Comparison of ENCODE assay signal across 8 cellular contexts in the genomic region with DNA sequence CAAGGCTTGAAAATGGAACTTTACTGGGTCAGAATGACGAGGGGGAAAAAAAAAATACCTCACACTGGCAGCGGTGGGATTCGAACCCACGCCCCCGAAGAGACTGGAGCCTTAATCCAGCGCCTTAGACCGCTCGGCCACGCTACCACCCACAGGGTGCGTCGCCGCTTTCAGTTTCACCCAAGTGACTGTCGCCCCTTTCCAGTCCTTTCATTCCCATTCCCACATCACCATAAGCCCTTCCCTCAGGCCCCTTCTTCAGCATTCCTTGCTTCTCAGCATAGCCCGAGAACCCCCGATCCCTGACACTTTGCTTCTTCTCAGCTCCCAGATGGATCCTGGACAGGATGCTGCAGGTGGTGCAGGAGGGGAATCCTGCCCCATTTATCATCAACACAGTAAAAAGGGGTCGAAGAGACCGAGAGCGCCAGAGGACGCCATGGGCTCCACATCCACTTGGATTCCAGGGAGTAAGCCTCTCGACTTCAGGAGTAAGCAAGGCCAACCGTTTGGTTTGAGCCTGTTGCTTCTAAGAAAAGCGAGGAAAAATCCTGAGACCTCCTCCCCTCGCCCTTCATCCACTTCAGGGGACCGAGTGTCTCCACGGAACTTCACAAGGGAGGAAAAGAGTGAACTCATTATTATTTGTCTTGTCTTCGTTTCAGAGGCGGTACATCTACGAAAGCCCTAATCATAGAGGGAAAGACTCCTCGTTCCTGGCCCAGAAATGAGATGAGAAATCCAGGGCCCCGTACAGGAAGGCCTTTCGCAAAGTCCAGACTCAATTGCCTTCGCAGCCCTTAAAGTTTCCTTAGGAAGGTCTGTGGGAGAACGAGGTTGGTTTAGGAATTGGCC. TPM values are rescaled to one million over a fixed set of nuclear protein-coding genes. Genes with fewer than 3 reads are reported as not detected.
DNase-seq lines count a peak whose midpoint lies in the region; ATAC-seq and TF ChIP-seq lines count a peak whose summit lies in the region.

No MANE protein-coding gene starts in this region.

- ATAC-seq in gastrocnemius medialis (no peak), HG03045 (IDR thresholded peaks at IDR 0.05; ENCODE audit: unreplicated experiment) (no peak), HG03354 (IDR thresholded peaks at IDR 0.05; ENCODE audit: poor library complexity, severe bottlenecking, unreplicated experiment) (no peak)

- H3K36me3 Mint-ChIP-seq in brain: no peaks in the 10 kb centered on the region

- H3K9me3 Mint-ChIP-seq in brain: peaks cover 0 to 19% (median 4%) of the 10 kb centered on the region in 5 experiments

- DNase-seq in NCI-H1092 (lab: John Stamatoyannopoulos, UW): peak; percentile 4
- peak; percentile 56 for DNase-seq in T1000 (lab: John Stamatoyannopoulos, UW)
- DNase-seq in gastrocnemius medialis: peak in 1 of 2 donors; percentile 22

- no peak for TF ChIP-seq POLR2A in gastrocnemius medialis (IDR thresholded peaks at IDR 0.05)

- peak overlapping the region; percentile 92 to 97 (median 95) for H3K4me3 Mint-ChIP-seq in brain

- peak overlapping the region; percentile 94 for H3K9ac ChIP-seq in ES-I3 (ENCODE audit: low read depth, low read length)
- H3K9ac ChIP-seq in iPS-18a (ENCODE audit: low read length): peak overlapping the region; percentile 73

- peaks cover 30% of the 10 kb centered on the region for H3K4me1 Mint-ChIP-seq in brain

- H3K27me3 Mint-ChIP-seq in brain: peaks cover 13% of the 10 kb centered on the region

- peak overlapping the region; percentile 70 to 91 (median 86) for H3K27ac Mint-ChIP-seq in brain

- intact Hi-C loops in gastrocnemius medialis (cut with DNase I; ENCODE audit: low total_unique reads): loop anchor here (1.0 to 5.0 kb wide), 2 partner anchors 39 to 106 kb away; no protein-coding TSS in a partner anchor

- in situ Hi-C loops in gastrocnemius medialis (cut with MboI; ENCODE audit: low sequenced_read_pairs in 4 of 4): no loop called here

- H3K4me3 ChIP-seq in iPS-18a (ENCODE audit: low read length) (peak overlapping the region; percentile 83), gastrocnemius medialis (peak overlapping the region; percentile 41 to 50 (median 47))

- H3K9me3 ChIP-seq in ES-I3 (ENCODE audit: control insufficient read depth, insufficient read depth, low read length) (no peaks in the 10 kb centered on the region), iPS-18a (ENCODE audit: control insufficient read depth, low read depth, low read length) (no peaks in the 10 kb centered on the region), gastrocnemius medialis (no peaks in the 10 kb centered on the region)

- no peak for TF ChIP-seq CTCF in brain (conservative IDR thresholded peaks at IDR 0.05)
- TF ChIP-seq CTCF in gastrocnemius medialis (IDR thresholded peaks at IDR 0.05 in 4 of 5, conservative IDR thresholded peaks at IDR 0.05 in 1 of 5): no peak

- H3K27ac ChIP-seq in iPS-18a (ENCODE audit: low read length) (no peak overlapping the region), gastrocnemius medialis (peak overlapping the region; percentile 35 to 60 (median 42))

- H3K36me3 ChIP-seq in ES-I3 (ENCODE audit: insufficient read depth, low read length): no peaks in the 10 kb centered on the region
- no peaks in the 10 kb centered on the region for H3K36me3 ChIP-seq in iPS-18a (ENCODE audit: control insufficient read depth, low read depth, low read length)
- H3K36me3 ChIP-seq in gastrocnemius medialis: no peaks in the 10 kb centered on the region

- peaks cover 5% of the 10 kb centered on the region; the same call in 1 of the 2 replicates for H3K4me1 ChIP-seq in ES-I3 (ENCODE audit: insufficient read depth, low read length)
- H3K4me1 ChIP-seq in iPS-18a (ENCODE audit: control insufficient read depth, low read depth, low read length): no peaks in the 10 kb centered on the region
- H3K4me1 ChIP-seq in gastrocnemius medialis: peaks cover 8 to 12% of the 10 kb centered on the region in 2 donors

- H3K27me3 ChIP-seq in iPS-18a (ENCODE audit: control insufficient read depth, insufficient read depth, low read length) (no peaks in the 10 kb centered on the region), gastrocnemius medialis (peaks cover 3 to 31% (median 16%) of the 10 kb centered on the region in 3 donors)

RNA-seq across cellular contexts. Expression of gene TRIM27, which starts 20.0 kb away (rescaled TPM):
- polyA plus RNA-seq in brain (ENCODE audit: insufficient read depth, low read depth, low replicate concordance): 54.7 TPM
- total RNA-seq in gastrocnemius medialis: 10 to 100 TPM; 33.6 to 45.1 (median 36.1) TPM
